Comparison of ENCODE assay signal across 16 cellular contexts in genomic region chr18:23634692-23635091, GRCh38. TPM values are rescaled to one million over a fixed set of nuclear protein-coding genes. Genes with fewer than 3 reads are reported as not detected.
"Had no signal": no experiment of that assay in that cellular context is flagged by ENCODE, and none has a peak within 500 bp of the region (broad histone marks: within the 10 kb centered on the region; RNA-seq: fewer than 3 reads in every experiment).

No MANE protein-coding gene starts in this region.

- H3K36me3 ChIP-seq: cardiac muscle cell, colonic mucosa, sigmoid colon had no signal

- H3K9me3 Mint-ChIP-seq: activated CD4-positive, alpha-beta memory T cell treated with anti-CD3 and anti-CD28 coated beads for 36 hours; activated naive CD8-positive, alpha-beta T cell treated with anti-CD3 and anti-CD28 coated beads, Interleukin-2, amount 50 U/mL, for 24 hours; neural crest cell had no signal

- H3K4me3 ChIP-seq: cardiac muscle cell, colonic mucosa, sigmoid colon, testis had no signal

- DNase-seq: activated CD4-positive, alpha-beta memory T cell treated with anti-CD3 and anti-CD28 coated beads for 36 hours; activated CD8-positive, alpha-beta memory T cell treated with anti-CD3 and anti-CD28 coated beads, Interleukin-2, amount 50 U/mL, for 4 hours; activated naive CD4-positive, alpha-beta T cell treated with Interleukin-2 at 50 U/mL for 16 hours; activated naive CD8-positive, alpha-beta T cell treated with anti-CD3 and anti-CD28 coated beads, Interleukin-2, amount 50 U/mL, for 24 hours; colonic mucosa; effector CD4-positive, alpha-beta T cell; kidney glomerular epithelial cell; sigmoid colon; stimulated activated CD4-positive, alpha-beta T cell treated with anti-CD3 and anti-CD28 coated beads, Interleukin-12 subunit alpha, Interleukin-12 subunit beta, amount 100 ng/mL, for 4 hours; stimulated activated CD4-positive, alpha-beta T cell treated with anti-CD3 and anti-CD28 coated beads, Interleukin-2, amount 100 ng/mL, for 48 hours; stimulated activated naive CD4-positive, alpha-beta T cell treated with Interleukin-2 at 50 U/mL for 16 hours; T-helper 2 cell; testis had no signal

- H3K4me1 Mint-ChIP-seq: neural crest cell had no signal

- H3K9me3 ChIP-seq: colonic mucosa, sigmoid colon, testis had no signal

- H3K27me3 ChIP-seq: cardiac muscle cell, colonic mucosa, sigmoid colon, testis had no signal

- H3K36me3 Mint-ChIP-seq: activated CD4-positive, alpha-beta memory T cell treated with anti-CD3 and anti-CD28 coated beads for 36 hours had no signal

- H3K4me3 Mint-ChIP-seq: activated CD4-positive, alpha-beta memory T cell treated with anti-CD3 and anti-CD28 coated beads for 36 hours; activated naive CD8-positive, alpha-beta T cell treated with anti-CD3 and anti-CD28 coated beads, Interleukin-2, amount 50 U/mL, for 24 hours; neural crest cell had no signal

- ATAC-seq: activated naive CD8-positive, alpha-beta T cell treated with anti-CD3 and anti-CD28 coated beads, Interleukin-2, amount 50 U/mL, for 24 hours had no signal

- H3K27ac Mint-ChIP-seq: activated CD4-positive, alpha-beta memory T cell treated with anti-CD3 and anti-CD28 coated beads for 36 hours; activated naive CD8-positive, alpha-beta T cell treated with anti-CD3 and anti-CD28 coated beads, Interleukin-2, amount 50 U/mL, for 24 hours had no signal

- H3K4me1 ChIP-seq: sigmoid colon, testis had no signal

- H3K27ac ChIP-seq: cardiac muscle cell, colonic mucosa, sigmoid colon, testis had no signal

RNA-seq across cellular contexts. Expression of gene ANKRD29, which starts 28.0 kb away (rescaled TPM):
- total RNA-seq: activated CD4-positive, alpha-beta memory T cell treated with anti-CD3 and anti-CD28 coated beads for 36 hours; osteocyte had no signal

RNA-seq across cellular contexts. Expression of gene LAMA3, which starts 54.6 kb away (rescaled TPM):
- total RNA-seq: osteocyte had no signal
- polyA plus RNA-seq: cardiac muscle cell had no signal
